In genomic region chr6:144220031-144220790, GRCh38 we compare ENCODE assay signal across 18 cellular contexts.
"Had no signal": no experiment of that assay in that cellular context is flagged by ENCODE, and none has a peak within 500 bp of the region (broad histone marks: within the 10 kb centered on the region; RNA-seq: fewer than 3 reads in every experiment).

No MANE protein-coding gene starts in this region.

- H3K27ac Mint-ChIP-seq: natural killer cell had no signal

- ATAC-seq: gastroesophageal sphincter, left lobe of liver, natural killer cell had no signal

- H3K9me3 Mint-ChIP-seq: natural killer cell had no signal

- H3K36me3 Mint-ChIP-seq: natural killer cell had no signal

- DNase-seq: dorsolateral prefrontal cortex; effector CD8-positive, alpha-beta T cell; esophagus squamous epithelium; foreskin fibroblast; glutamatergic neuron; mammary epithelial cell; natural killer cell; posterior cingulate gyrus; sigmoid colon; small intestine; stimulated activated CD4-positive, alpha-beta T cell treated with anti-CD3 and anti-CD28 coated beads, Interleukin-12 subunit alpha, Interleukin-12 subunit beta, amount 100 ng/mL, for 4 hours; stimulated activated naive CD4-positive, alpha-beta T cell; stomach; substantia nigra; transverse colon had no signal

- H3K4me3 Mint-ChIP-seq: natural killer cell, neural crest cell had no signal
